8 cellular contexts compared by ENCODE assay signal in the genomic region with DNA sequence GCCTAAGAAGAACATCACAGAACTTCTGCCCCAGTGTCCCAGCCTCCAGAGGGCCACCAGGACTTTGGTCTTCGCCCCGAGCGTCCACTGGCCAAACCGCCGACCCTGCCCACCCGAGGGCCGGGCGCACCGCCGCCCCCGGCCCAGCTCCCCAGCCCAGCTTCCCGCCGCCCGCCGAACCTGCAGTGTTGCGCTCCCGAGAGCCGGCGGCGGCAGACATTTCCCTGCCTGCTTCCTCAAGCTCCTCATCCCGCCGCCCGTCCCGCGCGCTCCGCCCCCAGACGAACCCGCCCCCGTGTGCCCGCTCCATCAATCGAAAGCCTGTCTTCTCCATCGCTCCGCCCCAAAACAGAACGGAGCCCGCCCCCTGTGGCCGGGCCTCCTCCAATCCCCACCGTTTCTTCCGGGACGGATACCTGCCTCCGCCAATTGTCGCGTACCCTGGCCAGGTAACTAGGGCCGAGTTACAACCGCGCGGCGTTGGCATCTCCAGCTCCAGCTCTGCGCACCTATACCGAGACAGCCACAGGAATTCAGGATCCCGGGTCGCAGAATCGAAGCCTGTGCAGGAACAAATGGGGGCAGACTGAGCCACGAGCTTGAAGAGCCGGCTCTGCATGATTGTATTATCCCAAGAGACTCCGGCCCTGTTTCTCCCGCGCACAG. TPM values are rescaled to one million over a fixed set of nuclear protein-coding genes. Genes with fewer than 3 reads are reported as not detected.
A peak's percentile ranks its signal among the peaks of the same experiment; 100 is the strongest.
DNase-seq lines count a peak whose midpoint lies in the region; TF ChIP-seq lines count a peak whose summit lies in the region.

No MANE protein-coding gene starts in this region.

- DNase-seq in H7 (peak; percentile 98), RWPE1 (ENCODE audit: low spot score) (peak; percentile 99), fibroblast of pulmonary artery (ENCODE audit: low read depth) (peak; percentile 92)
- DNase-seq in activated T-helper 2 cell treated with anti-CD3 and anti-CD28 coated beads, Interferon-gamma antibody, Interleukin-2, Interleukin-4, amounts not matched to agents 10 μg/mL and 5 μg/mL and 100 μg/mL, durations not matched to agents 14 hours and 24 hours and 36 hours (ENCODE audit: low spot score): peak; percentile 97
- peak; percentile 97 for DNase-seq in stimulated activated naive CD4-positive, alpha-beta T cell treated with Interleukin-2 at 50 U/mL for 16 hours (lab: John Stamatoyannopoulos, UW)

- CTCF ChIA-PET in RWPE1 (lab: Yijun Ruan, JAX): interaction anchor here (0.6 kb wide), 1 partner anchor 21 kb away, joined by 3 read pairs; no protein-coding TSS in a partner anchor

- peaks cover 10% of the 10 kb centered on the region for H4K20me1 ChIP-seq in Loucy (ENCODE audit: insufficient read depth, low read length, poor library complexity, severe bottlenecking)

- intact Hi-C loops in activated T-helper 2 cell treated with anti-CD3 and anti-CD28 coated beads, Interferon-gamma antibody, Interleukin-2, Interleukin-4, amounts not matched to agents 10 μg/mL and 5 μg/mL and 100 μg/mL, durations not matched to agents 14 hours and 24 hours and 36 hours (cut with micrococcal nuclease): loop anchor here (2.0 kb wide), 1 partner anchor 15 kb away; the partner anchor contains the start of gene INPP5B

- no peaks in the 10 kb centered on the region for H3K9me3 Mint-ChIP-seq in activated T-helper 2 cell treated with anti-CD3 and anti-CD28 coated beads, Interferon-gamma antibody, Interleukin-2, Interleukin-4, amounts not matched to agents 10 μg/mL and 5 μg/mL and 100 μg/mL, durations not matched to agents 14 hours and 24 hours and 36 hours
- no peaks in the 10 kb centered on the region for H3K9me3 Mint-ChIP-seq in nephron

- H3K27me3 Mint-ChIP-seq in activated T-helper 2 cell treated with anti-CD3 and anti-CD28 coated beads, Interferon-gamma antibody, Interleukin-2, Interleukin-4, amounts not matched to agents 10 μg/mL and 5 μg/mL and 100 μg/mL, durations not matched to agents 14 hours and 24 hours and 36 hours (ENCODE audit: low read depth): no peaks in the 10 kb centered on the region
- no peaks in the 10 kb centered on the region for H3K27me3 Mint-ChIP-seq in nephron (ENCODE audit: low read depth)

- peaks cover 49% of the 10 kb centered on the region for H3K79me2 ChIP-seq in Loucy (ENCODE audit: insufficient read depth, low read length)

- H3K27ac Mint-ChIP-seq in activated T-helper 2 cell treated with anti-CD3 and anti-CD28 coated beads, Interferon-gamma antibody, Interleukin-2, Interleukin-4, amounts not matched to agents 10 μg/mL and 5 μg/mL and 100 μg/mL, durations not matched to agents 14 hours and 24 hours and 36 hours: peak overlapping the region; percentile 82
- H3K27ac Mint-ChIP-seq in nephron: peak overlapping the region; percentile 29 to 77 (median 36)

- peak overlapping the region; percentile 89 for H3K4me3 Mint-ChIP-seq in activated T-helper 2 cell treated with anti-CD3 and anti-CD28 coated beads, Interferon-gamma antibody, Interleukin-2, Interleukin-4, amounts not matched to agents 10 μg/mL and 5 μg/mL and 100 μg/mL, durations not matched to agents 14 hours and 24 hours and 36 hours (ENCODE audit: low read depth)
- H3K4me3 Mint-ChIP-seq in nephron: peak overlapping the region; percentile 87 to 89 (median 88)

- POLR2A ChIA-PET in RWPE1 (lab: Yijun Ruan, JAX; ENCODE audit: low non-redundant PET): interaction anchor here (0.5 to 0.7 kb wide), 2 partner anchors 31 to 1887 kb away, joined by 3 read pairs; no protein-coding TSS in a partner anchor

- TF ChIP-seq CTCF in Loucy (conservative IDR thresholded peaks at IDR 0.05; ENCODE audit: low read length): no peak
- TF ChIP-seq CTCF in RWPE1 (conservative IDR thresholded peaks at IDR 0.05; ENCODE audit: low read depth): no peak
- TF ChIP-seq CTCF in fibroblast of pulmonary artery (IDR thresholded peaks at IDR 0.05; ENCODE audit: low read length, missing control alignments): no peak
- no peak for TF ChIP-seq CTCF in nephron (IDR thresholded peaks at IDR 0.05; ENCODE audit: unreplicated experiment in 3 of 3)

- no peaks in the 10 kb centered on the region; the same call in 1 of the 2 replicates for H3K4me1 ChIP-seq in ES-I3 (ENCODE audit: insufficient read depth, low read length)
- H3K4me1 ChIP-seq in Loucy (ENCODE audit: insufficient read depth, low read length, poor library complexity, severe bottlenecking): peaks cover 27% of the 10 kb centered on the region

- H3K4me3 ChIP-seq in H7 (ENCODE audit: insufficient read depth, low read depth, low read length) (peak overlapping the region; percentile 93), Loucy (ENCODE audit: low read length, poor library complexity, severe bottlenecking) (peak overlapping the region; percentile 89), fibroblast of pulmonary artery (replicated peaks; ENCODE audit: low read depth, low read length) (peak overlapping the region; percentile 63)

- no peaks in the 10 kb centered on the region for H3K9me2 ChIP-seq in Loucy (replicated peaks; ENCODE audit: low read depth, low read length)

- H3K27me3 ChIP-seq in H7 (ENCODE audit: control insufficient read depth, insufficient read depth, low read length): no peaks in the 10 kb centered on the region
- H3K27me3 ChIP-seq in Loucy (ENCODE audit: insufficient read depth, low read length, poor library complexity, severe bottlenecking): no peaks in the 10 kb centered on the region

- H3K36me3 Mint-ChIP-seq in activated T-helper 2 cell treated with anti-CD3 and anti-CD28 coated beads, Interferon-gamma antibody, Interleukin-2, Interleukin-4, amounts not matched to agents 10 μg/mL and 5 μg/mL and 100 μg/mL, durations not matched to agents 14 hours and 24 hours and 36 hours (ENCODE audit: low read depth): peaks cover 15% of the 10 kb centered on the region
- peaks cover 12% of the 10 kb centered on the region for H3K36me3 Mint-ChIP-seq in nephron (ENCODE audit: low read depth)

- peak overlapping the region; percentile 81 for H2AFZ ChIP-seq in Loucy (ENCODE audit: low read length)

- peaks cover under 1% of the 10 kb centered on the region for H3F3A ChIP-seq in Loucy (ENCODE audit: low read depth)

- H3K4me1 Mint-ChIP-seq in activated T-helper 2 cell treated with anti-CD3 and anti-CD28 coated beads, Interferon-gamma antibody, Interleukin-2, Interleukin-4, amounts not matched to agents 10 μg/mL and 5 μg/mL and 100 μg/mL, durations not matched to agents 14 hours and 24 hours and 36 hours (ENCODE audit: low read depth): peaks cover 26% of the 10 kb centered on the region
- H3K4me1 Mint-ChIP-seq in nephron: peaks cover 9% of the 10 kb centered on the region

- peak overlapping the region; percentile 68 for H3K27ac ChIP-seq in RWPE1

- peak overlapping the region; percentile 96 for H3K4me2 ChIP-seq in Loucy (ENCODE audit: low read depth, low read length, poor library complexity, severe bottlenecking)

- H3K36me3 ChIP-seq in ES-I3 (ENCODE audit: insufficient read depth, low read length) (no peaks in the 10 kb centered on the region), H7 (replicated peaks; ENCODE audit: control insufficient read depth, insufficient read depth, low read length) (no peaks in the 10 kb centered on the region), Loucy (ENCODE audit: insufficient read depth, low read length) (no peaks in the 10 kb centered on the region)

- H3K9me3 ChIP-seq in ES-I3 (ENCODE audit: control insufficient read depth, insufficient read depth, low read length) (no peaks in the 10 kb centered on the region), Loucy (ENCODE audit: insufficient read depth, low read depth, low read length) (no peaks in the 10 kb centered on the region)

- H3K9ac ChIP-seq in ES-I3 (ENCODE audit: low read depth, low read length) (peak overlapping the region; percentile 81), Loucy (ENCODE audit: low read depth, low read length, poor library complexity, severe bottlenecking) (peak overlapping the region; percentile 82)

RNA-seq across cellular contexts. Expression of gene INPP5B, which starts 15.2 kb away (rescaled TPM):
- 34.3 and 35.7 TPM in 2 replicates for total RNA-seq in H7 (2014; rRNA removed; shearing (Covaris generic))
- 23.1 and 24.2 TPM in 2 replicates for total RNA-seq in activated T-helper 2 cell treated with anti-CD3 and anti-CD28 coated beads, Interferon-gamma antibody, Interleukin-2, Interleukin-4, amounts not matched to agents 10 μg/mL and 5 μg/mL and 100 μg/mL, durations not matched to agents 14 hours and 24 hours and 36 hours

RNA-seq across cellular contexts. Expression of gene SF3A3, which starts 58.2 kb away (rescaled TPM):
- total RNA-seq in H7 (2014; rRNA removed; shearing (Covaris generic)): 181 and 196 TPM in 2 replicates
- 105 and 112 TPM in 2 replicates for total RNA-seq in activated T-helper 2 cell treated with anti-CD3 and anti-CD28 coated beads, Interferon-gamma antibody, Interleukin-2, Interleukin-4, amounts not matched to agents 10 μg/mL and 5 μg/mL and 100 μg/mL, durations not matched to agents 14 hours and 24 hours and 36 hours

Comparison
In these comparisons a context has a peak if more than half of its experiments do, and no peak if none do; other contexts are left out.
1. Peak in every context shown above with its lines: DNase-seq, H3K4me3 ChIP-seq and H3K27ac ChIP-seq.